20 cellular contexts compared by ENCODE assay signal in genomic region chr5:111498346-111498745, GRCh38. TPM values are rescaled to one million over a fixed set of nuclear protein-coding genes. Genes with fewer than 3 reads are reported as not detected.
DNase-seq lines count a peak whose midpoint lies in the region; ATAC-seq lines count a peak whose summit lies in the region.
"Had no signal": no experiment of that assay in that cellular context is flagged by ENCODE, and none has a peak within 500 bp of the region (broad histone marks: within the 10 kb centered on the region; RNA-seq: fewer than 3 reads in every experiment).

No MANE protein-coding gene starts in this region.

- H3K4me3 Mint-ChIP-seq in T-helper 1 cell treated with Interleukin-12 subunit alpha and Interleukin-12 subunit beta and Interleukin-4 antibody, amounts not matched to agents 30 μg/mL and 1 μg/mL, for 36 hours: peak overlapping the region; percentile 23
- H3K4me3 Mint-ChIP-seq in activated CD4-positive, alpha-beta memory T cell treated with anti-CD3 and anti-CD28 coated beads, Interleukin-2, amount 10 ng/mL, durations not matched to agents 7 days and 5 days: no peak overlapping the region
- H3K4me3 Mint-ChIP-seq: B cell had no signal

- ATAC-seq in GM18870 (IDR thresholded peaks at IDR 0.05; ENCODE audit: unreplicated experiment): peak; percentile 59
- no peak for ATAC-seq in HG02938 (IDR thresholded peaks at IDR 0.05; ENCODE audit: unreplicated experiment)
- ATAC-seq: left colon, right cardiac atrium had no signal

- no peaks in the 10 kb centered on the region for H3K9me3 Mint-ChIP-seq in T-helper 1 cell treated with Interleukin-12 subunit alpha and Interleukin-12 subunit beta and Interleukin-4 antibody, amounts not matched to agents 30 μg/mL and 1 μg/mL, for 36 hours
- no peaks in the 10 kb centered on the region for H3K9me3 Mint-ChIP-seq in activated CD4-positive, alpha-beta memory T cell treated with anti-CD3 and anti-CD28 coated beads, Interleukin-2, amount 10 ng/mL, durations not matched to agents 7 days and 5 days
- H3K9me3 Mint-ChIP-seq: brain had no signal

- no peaks in the 10 kb centered on the region for H3K27me3 Mint-ChIP-seq in T-helper 1 cell treated with Interleukin-12 subunit alpha and Interleukin-12 subunit beta and Interleukin-4 antibody, amounts not matched to agents 30 μg/mL and 1 μg/mL, for 36 hours (ENCODE audit: low read depth)
- no peaks in the 10 kb centered on the region for H3K27me3 Mint-ChIP-seq in activated CD4-positive, alpha-beta memory T cell treated with anti-CD3 and anti-CD28 coated beads, Interleukin-2, amount 10 ng/mL, durations not matched to agents 7 days and 5 days
- H3K27me3 Mint-ChIP-seq: B cell, brain had no signal

- H3K36me3 Mint-ChIP-seq in T-helper 1 cell treated with Interleukin-12 subunit alpha and Interleukin-12 subunit beta and Interleukin-4 antibody, amounts not matched to agents 30 μg/mL and 1 μg/mL, for 36 hours (ENCODE audit: low read depth): peaks cover 56% of the 10 kb centered on the region
- peaks cover 60% of the 10 kb centered on the region for H3K36me3 Mint-ChIP-seq in activated CD4-positive, alpha-beta memory T cell treated with anti-CD3 and anti-CD28 coated beads, Interleukin-2, amount 10 ng/mL, durations not matched to agents 7 days and 5 days (ENCODE audit: low read depth)

- H3K4me1 Mint-ChIP-seq in T-helper 1 cell treated with Interleukin-12 subunit alpha and Interleukin-12 subunit beta and Interleukin-4 antibody, amounts not matched to agents 30 μg/mL and 1 μg/mL, for 36 hours (ENCODE audit: low read depth): peaks cover 33% of the 10 kb centered on the region
- peaks cover 17% of the 10 kb centered on the region for H3K4me1 Mint-ChIP-seq in activated CD4-positive, alpha-beta memory T cell treated with anti-CD3 and anti-CD28 coated beads, Interleukin-2, amount 10 ng/mL, durations not matched to agents 7 days and 5 days

- CTCF ChIA-PET in activated CD4-positive, alpha-beta memory T cell treated with anti-CD3 and anti-CD28 coated beads, Interleukin-2, amount 10 ng/mL, durations not matched to agents 7 days and 5 days (lab: Charles Lee): interaction anchor here (1.3 kb wide), 1 partner anchor 33 kb away, joined by 3 read pairs; no protein-coding TSS in a partner anchor

- POLR2A ChIA-PET in activated CD4-positive, alpha-beta memory T cell treated with anti-CD3 and anti-CD28 coated beads, Interleukin-2, amount 10 ng/mL, durations not matched to agents 7 days and 5 days (lab: Charles Lee): interaction anchor here (1.4 to 7.1 kb wide), 2 partner anchors 11 to 13 kb away, joined by 3 to 36 read pairs; partner anchors contain the start of gene STARD4

- DNase-seq in T-helper 1 cell (no peak), iris pigment epithelial cell (ENCODE audit: low read depth) (peak; percentile 20), nucleus accumbens (lab: John Stamatoyannopoulos, UW) (no peak), HT-29 (ENCODE audit: low spot score) (no peak)
- DNase-seq in activated CD4-positive, alpha-beta memory T cell treated with anti-CD3 and anti-CD28 coated beads, Interleukin-2, amount 10 ng/mL, durations not matched to agents 7 days and 5 days: no peak
- DNase-seq: activated gamma-delta T cell; foreskin melanocyte; left colon; NCI-H1694; NCI-H2227 treated with DMSO at 0.1 percent for 48 hours; NK-92 treated with Interleukin-12 subunit alpha and Interleukin-12 subunit beta, amount 100 ng/mL, for 24 hours; occipital lobe; right cardiac atrium; stimulated activated naive CD4-positive, alpha-beta T cell; transverse colon had no signal

- peak overlapping the region; percentile 70 for H3K27ac Mint-ChIP-seq in T-helper 1 cell treated with Interleukin-12 subunit alpha and Interleukin-12 subunit beta and Interleukin-4 antibody, amounts not matched to agents 30 μg/mL and 1 μg/mL, for 36 hours
- H3K27ac Mint-ChIP-seq in activated CD4-positive, alpha-beta memory T cell treated with anti-CD3 and anti-CD28 coated beads, Interleukin-2, amount 10 ng/mL, durations not matched to agents 7 days and 5 days: peak overlapping the region; percentile 33
- H3K27ac Mint-ChIP-seq: B cell had no signal

RNA-seq across cellular contexts. Expression of gene STARD4, which starts 14.0 kb away (rescaled TPM):
- total RNA-seq in activated CD4-positive, alpha-beta memory T cell treated with anti-CD3 and anti-CD28 coated beads, Interleukin-2, amount 10 ng/mL, durations not matched to agents 7 days and 5 days: 10 to 100 TPM; 71.8 to 74.9 TPM
- 20.3 and 24.4 TPM in 2 replicates for total RNA-seq in HT-29 (2014; rRNA removed; shearing (Covaris generic))
